Comparison of ENCODE assay signal across 1 cellular context in genomic region chr17:34199932-34200534, GRCh38.
A peak's percentile ranks its signal among the peaks of the same experiment; 100 is the strongest.
TF ChIP-seq lines count a peak whose summit lies in the region.

No MANE protein-coding gene starts in this region.

TF ChIP-seq in GM12878, 131 proteins besides CTCF, POLR2A, EP300 and RAD21 (continued from another document and continues in another):
- TF ChIP-seq ZBTB40 (IDR thresholded peaks at IDR 0.05; ENCODE audit: borderline replicate concordance) (no peak), RCOR1 (conservative IDR thresholded peaks at IDR 0.05; ENCODE audit: low read depth, low read length) (no peak), EZH2 (IDR thresholded peaks at IDR 0.05; ENCODE audit: borderline replicate concordance, control insufficient read depth, low read depth, low read length) (no peak), RBBP5 (conservative IDR thresholded peaks at IDR 0.05) (no peak), IRF4 (IDR thresholded peaks at IDR 0.05; ENCODE audit: low read depth, low read length) (peak; percentile 58; the same call in 1 of the 2 replicates), BCLAF1 (IDR thresholded peaks at IDR 0.05) (no peak), SP1 (IDR thresholded peaks at IDR 0.05; ENCODE audit: low read depth, low read length) (peak; percentile 62), CBFB (IDR thresholded peaks at IDR 0.05; ENCODE audit: low read depth) (no peak), CHD1 (IDR thresholded peaks at IDR 0.05; ENCODE audit: low read depth, low read length) (no peak), ZNF274 (IDR thresholded peaks at IDR 0.05; ENCODE audit: insufficient read depth, insufficient read length) (no peak), ZNF207 (IDR thresholded peaks at IDR 0.05; ENCODE audit: borderline replicate concordance) (no peak), JUNB (IDR thresholded peaks at IDR 0.05) (no peak), HSF1 (IDR thresholded peaks at IDR 0.05; ENCODE audit: low read depth, low read length) (no peak), SIX5 (IDR thresholded peaks at IDR 0.05; ENCODE audit: low read depth, low read length, severe bottlenecking) (no peak), LARP7 (IDR thresholded peaks at IDR 0.05) (no peak), CHD4 (IDR thresholded peaks at IDR 0.05) (no peak), JUND (IDR thresholded peaks at IDR 0.05; ENCODE audit: low read depth, low read length) (no peak), CREB1 (IDR thresholded peaks at IDR 0.05; ENCODE audit: low read depth) (no peak), MEF2A (IDR thresholded peaks at IDR 0.05; ENCODE audit: insufficient read depth, low read depth, low read length) (no peak), PKNOX1 (IDR thresholded peaks at IDR 0.05) (no peak), SIN3A (IDR thresholded peaks at IDR 0.05; ENCODE audit: low read depth, low read length) (no peak), SMAD5 (IDR thresholded peaks at IDR 0.05; ENCODE audit: low read depth) (no peak), MYC (IDR thresholded peaks at IDR 0.05; ENCODE audit: insufficient read depth, insufficient read length, insufficient replicate concordance, low read length, severe bottlenecking) (no peak), RUNX3 (IDR thresholded peaks at IDR 0.05; ENCODE audit: low read length) (peak; percentile 51), CHD2 (IDR thresholded peaks at IDR 0.05; ENCODE audit: borderline replicate concordance, low read depth, low read length) (no peak), TAF1 (IDR thresholded peaks at IDR 0.05; ENCODE audit: borderline replicate concordance, low read depth, low read length) (no peak), ZBTB33 (IDR thresholded peaks at IDR 0.05) (no peak)
- TF ChIP-seq, protein P1, sequence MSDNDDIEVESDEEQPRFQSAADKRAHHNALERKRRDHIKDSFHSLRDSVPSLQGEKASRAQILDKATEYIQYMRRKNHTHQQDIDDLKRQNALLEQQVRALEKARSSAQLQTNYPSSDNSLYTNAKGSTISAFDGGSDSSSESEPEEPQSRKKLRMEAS (IDR thresholded peaks at IDR 0.05; ENCODE audit: low read depth, low read length): no peak
- TF ChIP-seq, protein P2, sequence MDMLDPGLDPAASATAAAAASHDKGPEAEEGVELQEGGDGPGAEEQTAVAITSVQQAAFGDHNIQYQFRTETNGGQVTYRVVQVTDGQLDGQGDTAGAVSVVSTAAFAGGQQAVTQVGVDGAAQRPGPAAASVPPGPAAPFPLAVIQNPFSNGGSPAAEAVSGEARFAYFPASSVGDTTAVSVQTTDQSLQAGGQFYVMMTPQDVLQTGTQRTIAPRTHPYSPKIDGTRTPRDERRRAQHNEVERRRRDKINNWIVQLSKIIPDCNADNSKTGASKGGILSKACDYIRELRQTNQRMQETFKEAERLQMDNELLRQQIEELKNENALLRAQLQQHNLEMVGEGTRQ (IDR thresholded peaks at IDR 0.05; ENCODE audit: borderline replicate concordance, low read depth, low read length): no peak
- TF ChIP-seq, protein P3, sequence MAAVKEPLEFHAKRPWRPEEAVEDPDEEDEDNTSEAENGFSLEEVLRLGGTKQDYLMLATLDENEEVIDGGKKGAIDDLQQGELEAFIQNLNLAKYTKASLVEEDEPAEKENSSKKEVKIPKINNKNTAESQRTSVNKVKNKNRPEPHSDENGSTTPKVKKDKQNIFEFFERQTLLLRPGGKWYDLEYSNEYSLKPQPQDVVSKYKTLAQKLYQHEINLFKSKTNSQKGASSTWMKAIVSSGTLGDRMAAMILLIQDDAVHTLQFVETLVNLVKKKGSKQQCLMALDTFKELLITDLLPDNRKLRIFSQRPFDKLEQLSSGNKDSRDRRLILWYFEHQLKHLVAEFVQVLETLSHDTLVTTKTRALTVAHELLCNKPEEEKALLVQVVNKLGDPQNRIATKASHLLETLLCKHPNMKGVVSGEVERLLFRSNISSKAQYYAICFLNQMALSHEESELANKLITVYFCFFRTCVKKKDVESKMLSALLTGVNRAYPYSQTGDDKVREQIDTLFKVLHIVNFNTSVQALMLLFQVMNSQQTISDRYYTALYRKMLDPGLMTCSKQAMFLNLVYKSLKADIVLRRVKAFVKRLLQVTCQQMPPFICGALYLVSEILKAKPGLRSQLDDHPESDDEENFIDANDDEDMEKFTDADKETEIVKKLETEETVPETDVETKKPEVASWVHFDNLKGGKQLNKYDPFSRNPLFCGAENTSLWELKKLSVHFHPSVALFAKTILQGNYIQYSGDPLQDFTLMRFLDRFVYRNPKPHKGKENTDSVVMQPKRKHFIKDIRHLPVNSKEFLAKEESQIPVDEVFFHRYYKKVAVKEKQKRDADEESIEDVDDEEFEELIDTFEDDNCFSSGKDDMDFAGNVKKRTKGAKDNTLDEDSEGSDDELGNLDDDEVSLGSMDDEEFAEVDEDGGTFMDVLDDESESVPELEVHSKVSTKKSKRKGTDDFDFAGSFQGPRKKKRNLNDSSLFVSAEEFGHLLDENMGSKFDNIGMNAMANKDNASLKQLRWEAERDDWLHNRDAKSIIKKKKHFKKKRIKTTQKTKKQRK (IDR thresholded peaks at IDR 0.05; ENCODE audit: low read depth, low read length): no peak
- TF ChIP-seq, protein P4, sequence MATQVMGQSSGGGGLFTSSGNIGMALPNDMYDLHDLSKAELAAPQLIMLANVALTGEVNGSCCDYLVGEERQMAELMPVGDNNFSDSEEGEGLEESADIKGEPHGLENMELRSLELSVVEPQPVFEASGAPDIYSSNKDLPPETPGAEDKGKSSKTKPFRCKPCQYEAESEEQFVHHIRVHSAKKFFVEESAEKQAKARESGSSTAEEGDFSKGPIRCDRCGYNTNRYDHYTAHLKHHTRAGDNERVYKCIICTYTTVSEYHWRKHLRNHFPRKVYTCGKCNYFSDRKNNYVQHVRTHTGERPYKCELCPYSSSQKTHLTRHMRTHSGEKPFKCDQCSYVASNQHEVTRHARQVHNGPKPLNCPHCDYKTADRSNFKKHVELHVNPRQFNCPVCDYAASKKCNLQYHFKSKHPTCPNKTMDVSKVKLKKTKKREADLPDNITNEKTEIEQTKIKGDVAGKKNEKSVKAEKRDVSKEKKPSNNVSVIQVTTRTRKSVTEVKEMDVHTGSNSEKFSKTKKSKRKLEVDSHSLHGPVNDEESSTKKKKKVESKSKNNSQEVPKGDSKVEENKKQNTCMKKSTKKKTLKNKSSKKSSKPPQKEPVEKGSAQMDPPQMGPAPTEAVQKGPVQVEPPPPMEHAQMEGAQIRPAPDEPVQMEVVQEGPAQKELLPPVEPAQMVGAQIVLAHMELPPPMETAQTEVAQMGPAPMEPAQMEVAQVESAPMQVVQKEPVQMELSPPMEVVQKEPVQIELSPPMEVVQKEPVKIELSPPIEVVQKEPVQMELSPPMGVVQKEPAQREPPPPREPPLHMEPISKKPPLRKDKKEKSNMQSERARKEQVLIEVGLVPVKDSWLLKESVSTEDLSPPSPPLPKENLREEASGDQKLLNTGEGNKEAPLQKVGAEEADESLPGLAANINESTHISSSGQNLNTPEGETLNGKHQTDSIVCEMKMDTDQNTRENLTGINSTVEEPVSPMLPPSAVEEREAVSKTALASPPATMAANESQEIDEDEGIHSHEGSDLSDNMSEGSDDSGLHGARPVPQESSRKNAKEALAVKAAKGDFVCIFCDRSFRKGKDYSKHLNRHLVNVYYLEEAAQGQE (IDR thresholded peaks at IDR 0.05; ENCODE audit: low read depth, low read length): no peak
- TF ChIP-seq, protein P5, sequence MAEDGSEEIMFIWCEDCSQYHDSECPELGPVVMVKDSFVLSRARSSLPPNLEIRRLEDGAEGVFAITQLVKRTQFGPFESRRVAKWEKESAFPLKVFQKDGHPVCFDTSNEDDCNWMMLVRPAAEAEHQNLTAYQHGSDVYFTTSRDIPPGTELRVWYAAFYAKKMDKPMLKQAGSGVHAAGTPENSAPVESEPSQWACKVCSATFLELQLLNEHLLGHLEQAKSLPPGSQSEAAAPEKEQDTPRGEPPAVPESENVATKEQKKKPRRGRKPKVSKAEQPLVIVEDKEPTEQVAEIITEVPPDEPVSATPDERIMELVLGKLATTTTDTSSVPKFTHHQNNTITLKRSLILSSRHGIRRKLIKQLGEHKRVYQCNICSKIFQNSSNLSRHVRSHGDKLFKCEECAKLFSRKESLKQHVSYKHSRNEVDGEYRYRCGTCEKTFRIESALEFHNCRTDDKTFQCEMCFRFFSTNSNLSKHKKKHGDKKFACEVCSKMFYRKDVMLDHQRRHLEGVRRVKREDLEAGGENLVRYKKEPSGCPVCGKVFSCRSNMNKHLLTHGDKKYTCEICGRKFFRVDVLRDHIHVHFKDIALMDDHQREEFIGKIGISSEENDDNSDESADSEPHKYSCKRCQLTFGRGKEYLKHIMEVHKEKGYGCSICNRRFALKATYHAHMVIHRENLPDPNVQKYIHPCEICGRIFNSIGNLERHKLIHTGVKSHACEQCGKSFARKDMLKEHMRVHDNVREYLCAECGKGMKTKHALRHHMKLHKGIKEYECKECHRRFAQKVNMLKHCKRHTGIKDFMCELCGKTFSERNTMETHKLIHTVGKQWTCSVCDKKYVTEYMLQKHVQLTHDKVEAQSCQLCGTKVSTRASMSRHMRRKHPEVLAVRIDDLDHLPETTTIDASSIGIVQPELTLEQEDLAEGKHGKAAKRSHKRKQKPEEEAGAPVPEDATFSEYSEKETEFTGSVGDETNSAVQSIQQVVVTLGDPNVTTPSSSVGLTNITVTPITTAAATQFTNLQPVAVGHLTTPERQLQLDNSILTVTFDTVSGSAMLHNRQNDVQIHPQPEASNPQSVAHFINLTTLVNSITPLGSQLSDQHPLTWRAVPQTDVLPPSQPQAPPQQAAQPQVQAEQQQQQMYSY (CRISPR knock-in tag; IDR thresholded peaks at IDR 0.05): no peak
